Comparison of ENCODE assay signal across 8 cellular contexts in genomic region chr3:58116161-58116955, GRCh38.
DNase-seq lines count a peak whose midpoint lies in the region; ATAC-seq and TF ChIP-seq lines count a peak whose summit lies in the region.

No MANE protein-coding gene starts in this region.

- H3K4me3 ChIP-seq in esophagus squamous epithelium (no peak overlapping the region), mammary epithelial cell (replicated peaks in 1 of 3; ENCODE audit: insufficient read depth in 1 of 3, low read depth in 2 of 3, low read length in 3 of 3) (no peak overlapping the region)

- peaks cover 13 to 72% (median 44%) of the 10 kb centered on the region in 3 donors for H3K4me1 ChIP-seq in esophagus squamous epithelium
- H3K4me1 ChIP-seq in mammary epithelial cell (ENCODE audit: insufficient read depth, low read length), result peaks cover 8% of the 10 kb centered on the region

- 70 to 89% methylated on average over 5 to 7 of the region's 12 CpGs for WGBS in esophagus squamous epithelium, 2 donors
- WGBS in mammary epithelial cell (ENCODE audit: low coverage, missing lambda C conversion rate), result 79% methylated on average over 11 of the region's 12 CpGs

- H3K36me3 ChIP-seq in esophagus squamous epithelium, result peaks cover 4 to 85% (median 14%) of the 10 kb centered on the region in 3 donors
- H3K36me3 ChIP-seq in mammary epithelial cell (ENCODE audit: insufficient read depth, low read length), result peaks cover 92% of the 10 kb centered on the region

- in situ Hi-C loops in mammary epithelial cell (cut with MboI; ENCODE audit: low sequenced_read_pairs in 2 of 2), result no loop called here

- no peak overlapping the region for H2AFZ ChIP-seq in mammary epithelial cell (ENCODE audit: low read depth, low read length)

- H3K27me3 ChIP-seq in esophagus squamous epithelium (no peaks in the 10 kb centered on the region), mammary epithelial cell (ENCODE audit: insufficient read depth, low read length) (no peaks in the 10 kb centered on the region)

- no peaks in the 10 kb centered on the region for H3K9me3 Mint-ChIP-seq in stimulated activated naive CD8-positive, alpha-beta T cell treated with anti-CD3 and anti-CD28 coated beads, Interleukin-15, amount 100 ng/mL, for 72 hours

- no peaks in the 10 kb centered on the region for H3K9me3 ChIP-seq in esophagus squamous epithelium
- no peaks in the 10 kb centered on the region for H3K9me3 ChIP-seq in mammary epithelial cell (replicated peaks; ENCODE audit: insufficient read depth, low read length)

- peak overlapping the region; percentile 52 to 59 for H3K4me3 Mint-ChIP-seq in stimulated activated naive CD8-positive, alpha-beta T cell treated with anti-CD3 and anti-CD28 coated beads, Interleukin-15, amount 100 ng/mL, for 72 hours

- TF ChIP-seq CTCF in esophagus squamous epithelium (IDR thresholded peaks at IDR 0.05), result no peak
- TF ChIP-seq CTCF in mammary epithelial cell (conservative IDR thresholded peaks at IDR 0.05 in 1 of 2, IDR thresholded peaks at IDR 0.05 in 1 of 2; ENCODE audit: extremely low read depth in 1 of 2, insufficient read depth in 1 of 2, low read depth in 1 of 2, low read length in 2 of 2), result no peak

- CTCF ChIA-PET in mammary epithelial cell (lab: Charles Lee; ENCODE audit: low non-redundant PET), result no interaction called here

- dilution Hi-C loops in mammary epithelial cell (cut with HindIII; ENCODE audit: low sequenced_read_pairs), result no loop called here

- H3K27ac ChIP-seq in esophagus squamous epithelium (peak overlapping the region; percentile 27 to 75 (median 64)), mammary epithelial cell (ENCODE audit: insufficient read depth, low read depth, low read length) (no peak overlapping the region)

- BruUV-seq in mammary epithelial cell (replicated peaks; lab: Mats Ljungman, UMichigan), result no TSS peak

- peak overlapping the region in 1 of 2 donors; percentile 67 for H3K27ac Mint-ChIP-seq in stimulated activated naive CD8-positive, alpha-beta T cell treated with anti-CD3 and anti-CD28 coated beads, Interleukin-15, amount 100 ng/mL, for 72 hours

- peaks cover 53% of the 10 kb centered on the region for H3K4me1 Mint-ChIP-seq in stimulated activated naive CD8-positive, alpha-beta T cell treated with anti-CD3 and anti-CD28 coated beads, Interleukin-15, amount 100 ng/mL, for 72 hours

- no peak overlapping the region for H3K4me2 ChIP-seq in mammary epithelial cell (ENCODE audit: insufficient read depth, low read depth, low read length)

- TF ChIP-seq POLR2A in esophagus squamous epithelium (IDR thresholded peaks at IDR 0.05), result no peak

- H3K79me2 ChIP-seq in mammary epithelial cell (ENCODE audit: insufficient read depth, low read length), result peaks cover 95% of the 10 kb centered on the region

- no peak overlapping the region for H3K9ac ChIP-seq in mammary epithelial cell (ENCODE audit: insufficient read depth, low read length)

- intact Hi-C loops in esophagus squamous epithelium (cut with DNase I), result no loop called here
- intact Hi-C loops in sciatic nerve (cut with DNase I), result no loop called here
- intact Hi-C loops in mammary epithelial cell (cut with micrococcal nuclease), result no loop called here

- H3K27me3 Mint-ChIP-seq in stimulated activated naive CD8-positive, alpha-beta T cell treated with anti-CD3 and anti-CD28 coated beads, Interleukin-15, amount 100 ng/mL, for 72 hours, result no peaks in the 10 kb centered on the region

- H4K20me1 ChIP-seq in mammary epithelial cell (ENCODE audit: insufficient read depth, low read length), result peaks cover 1% of the 10 kb centered on the region

- ATAC-seq in GM18511 (IDR thresholded peaks at IDR 0.05; ENCODE audit: unreplicated experiment) (peak; percentile 79), HG02938 (IDR thresholded peaks at IDR 0.05; ENCODE audit: unreplicated experiment) (peak; percentile 51), sciatic nerve (no peak)
- peak; percentile 92 for ATAC-seq in stimulated activated naive CD8-positive, alpha-beta T cell treated with anti-CD3 and anti-CD28 coated beads, Interleukin-15, amount 100 ng/mL, for 72 hours

- peak; percentile 11 for DNase-seq in activated CD4-positive, alpha-beta T cell treated with anti-CD3 and anti-CD28 coated beads for 1 hour
- DNase-seq in esophagus squamous epithelium (lab: John Stamatoyannopoulos, UW) (peak; percentile 27), sciatic nerve (ENCODE audit: low spot score) (no peak), mammary epithelial cell (no peak), putamen (ENCODE audit: low spot score) (no peak)
- peak; percentile 47 to 66 for DNase-seq in stimulated activated naive CD8-positive, alpha-beta T cell treated with anti-CD3 and anti-CD28 coated beads, Interleukin-15, amount 100 ng/mL, for 72 hours

Comparison
In these comparisons a context has a peak if more than half of its experiments do, and no peak if none do; other contexts are left out.
1. DNase-seq: peak in activated CD4-positive, alpha-beta T cell treated with anti-CD3 and anti-CD28 coated beads for 1 hour (single experiment), esophagus squamous epithelium (single experiment) and stimulated activated naive CD8-positive, alpha-beta T cell treated with anti-CD3 and anti-CD28 coated beads, Interleukin-15, amount 100 ng/mL, for 72 hours (2 of 2); none in sciatic nerve (single experiment), mammary epithelial cell (single experiment) and putamen (single experiment).